9 cellular contexts compared by ENCODE assay signal in genomic region chr2:216283038-216283900, GRCh38.
DNase-seq lines count a peak whose midpoint lies in the region; ATAC-seq and TF ChIP-seq lines count a peak whose summit lies in the region.
"Had no signal": no experiment of that assay in that cellular context is flagged by ENCODE, and none has a peak within 500 bp of the region (broad histone marks: within the 10 kb centered on the region; RNA-seq: fewer than 3 reads in every experiment).

No MANE protein-coding gene starts in this region.

- H3K9me3 ChIP-seq in Peyer's patch: no peaks in the 10 kb centered on the region

- no peak for TF ChIP-seq POLR2A in Peyer's patch (IDR thresholded peaks at IDR 0.05)

- no peak for TF ChIP-seq CTCF in omental fat pad (IDR thresholded peaks at IDR 0.05)
- no peak for TF ChIP-seq CTCF in Peyer's patch (IDR thresholded peaks at IDR 0.05)

- H3K4me1 ChIP-seq in Peyer's patch: no peaks in the 10 kb centered on the region

- peak; percentile 36 for DNase-seq in ELR (ENCODE audit: low read depth)
- peak; percentile 87 for DNase-seq in H7
- DNase-seq in SK-MEL-5 (ENCODE audit: low read depth, low spot score): peak; percentile 73
- peak; percentile 57 for DNase-seq in left kidney (ENCODE audit: low read depth, low spot score)
- no peak for DNase-seq in NCI-H2227 treated with DMSO at 0.1 percent for 48 hours (lab: John Stamatoyannopoulos, UW)
- DNase-seq in omental fat pad (ENCODE audit: low spot score): no peak
- DNase-seq in Peyer's patch: no peak
- DNase-seq: stimulated activated naive B cell treated with anti-CD40 and anti-IgM and Interleukin-4, amounts not matched to agents 10 μg/mL and 1 μg/mL and 100 μg/mL, for 72 hours had no signal

- H3K27ac ChIP-seq in Peyer's patch: no peak overlapping the region

- H3K27me3 ChIP-seq in H7 (ENCODE audit: control insufficient read depth, insufficient read depth, low read length): no peaks in the 10 kb centered on the region
- no peaks in the 10 kb centered on the region for H3K27me3 ChIP-seq in Peyer's patch

- in situ Hi-C loops in SK-MEL-5 (cut with HindIII; ENCODE audit: low pct_unique_long_range_greater_than_20kb, low sequenced_read_pairs): no loop called here

- H3K36me3 ChIP-seq in H7 (replicated peaks; ENCODE audit: control insufficient read depth, insufficient read depth, low read length): no peaks in the 10 kb centered on the region
- no peaks in the 10 kb centered on the region for H3K36me3 ChIP-seq in Peyer's patch

- no peak overlapping the region for H3K4me3 ChIP-seq in H7 (ENCODE audit: insufficient read depth, low read depth, low read length)
- no peak overlapping the region for H3K4me3 ChIP-seq in Peyer's patch

- ATAC-seq in GM21381 (IDR thresholded peaks at IDR 0.05; ENCODE audit: unreplicated experiment): no peak
- ATAC-seq in omental fat pad (ENCODE audit: low FRiP score): no peak

Comparison
In these comparisons a context has a peak if more than half of its experiments do, and no peak if none do; other contexts are left out.
1. DNase-seq: peak in ELR (single experiment), H7 (single experiment), SK-MEL-5 (single experiment) and left kidney (single experiment); none in NCI-H2227 treated with DMSO at 0.1 percent for 48 hours (single experiment), omental fat pad (single experiment) and Peyer's patch (0 of 3).